In genomic region chr14:35534884-35535793, GRCh38 we compare ENCODE assay signal across 8 cellular contexts. TPM values are rescaled to one million over a fixed set of nuclear protein-coding genes. Genes with fewer than 3 reads are reported as not detected.
DNase-seq lines count a peak whose midpoint lies in the region; ATAC-seq and TF ChIP-seq lines count a peak whose summit lies in the region.

No MANE protein-coding gene starts in this region.

- H2BK120ac ChIP-seq in H9 (ENCODE audit: low read depth, low read length, poor library complexity, severe bottlenecking): no peak overlapping the region

- no peaks in the 10 kb centered on the region for H3K79me2 ChIP-seq in H9 (ENCODE audit: insufficient read depth, low read length)

- peaks cover 23% of the 10 kb centered on the region for H3K27me3 ChIP-seq in H9 (ENCODE audit: insufficient read depth, low read length)
- peaks cover 0 to 31% (median 4%) of the 10 kb centered on the region in 45 donors for H3K27me3 ChIP-seq in dorsolateral prefrontal cortex
- H3K27me3 ChIP-seq in lung (ENCODE audit: control insufficient read depth, insufficient read depth): no peaks in the 10 kb centered on the region

- H2BK20ac ChIP-seq in H9 (ENCODE audit: low read depth, low read length, poor library complexity, severe bottlenecking): no peak overlapping the region

- intact Hi-C loops in dorsolateral prefrontal cortex (cut with DNase I): loop anchor here in 1 of 2 donors (10.0 kb wide), 1 partner anchor 280 kb away; no protein-coding TSS in a partner anchor

- DNase-seq in GM04504 (ENCODE audit: low read depth): peak; percentile 26
- DNase-seq in H9: peak; percentile 85
- DNase-seq in NCI-H1105 treated with DMSO at 0.1 percent for 48 hours (lab: John Stamatoyannopoulos, UW): peak; percentile 47
- peak; percentile 68 to 75 for DNase-seq in activated CD4-positive, alpha-beta T cell treated with anti-CD3 and anti-CD28 coated beads, Interleukin-2, amount 50 U/mL, for 48 hours
- peak in 8 of 10 donors; percentile 16 to 77 (median 32) for DNase-seq in dorsolateral prefrontal cortex
- peak; percentile 60 for DNase-seq in lung (ENCODE audit: low spot score)
- DNase-seq in stimulated activated CD8-positive, alpha-beta memory T cell treated with anti-CD3 and anti-CD28 coated beads, Interleukin-15, amount 100 ng/mL, for 24 hours (ENCODE audit: low read depth): peak; percentile 45

- peaks cover 9 to 10% of the 10 kb centered on the region in 2 experiments; a peak in 2 of 4 replicates for H3K4me1 Mint-ChIP-seq in H9

- no peak overlapping the region for H4K8ac ChIP-seq in H9 (replicated peaks; ENCODE audit: insufficient read length, low read depth, low read length)

- H3K27ac Mint-ChIP-seq in H9: no peak overlapping the region

- no peak overlapping the region for H2BK12ac ChIP-seq in H9 (ENCODE audit: insufficient read length, low read depth, low read length)

- no peak overlapping the region for H3K18ac ChIP-seq in H9 (ENCODE audit: insufficient read length, low read depth, low read length)

- H3K23ac ChIP-seq in H9 (ENCODE audit: insufficient read length, low read depth, low read length): no peak overlapping the region

- TF ChIP-seq CTCF in H9 (conservative IDR thresholded peaks at IDR 0.05): no peak
- TF ChIP-seq CTCF in dorsolateral prefrontal cortex (IDR thresholded peaks at IDR 0.05 in 54 of 56, conservative IDR thresholded peaks at IDR 0.05 in 2 of 56; ENCODE audit: low read depth in 1 of 56, partially characterized antibody in 56 of 56): peak in 8 of 56 donors; percentile 8 to 32 (median 13)
- TF ChIP-seq CTCF in lung (IDR thresholded peaks at IDR 0.05; ENCODE audit: control extremely low read depth, extremely low read depth): no peak

- H3K79me1 ChIP-seq in H9 (ENCODE audit: insufficient read depth, low read depth, low read length, poor library complexity, severe bottlenecking): no peaks in the 10 kb centered on the region

- no peak overlapping the region for H3K56ac ChIP-seq in H9 (ENCODE audit: insufficient read length, low read depth, low read length)

- ATAC-seq in lung (ENCODE audit: insufficient read depth, low FRiP score) (peak; percentile 86), GM18520 (IDR thresholded peaks at IDR 0.05; ENCODE audit: unreplicated experiment) (no peak)

- H3T11ph ChIP-seq in H9 (ENCODE audit: low read length): no peak overlapping the region

- no peak overlapping the region for H3K27ac ChIP-seq in H9 (ENCODE audit: insufficient read length, low read depth, low read length)
- H3K27ac ChIP-seq in dorsolateral prefrontal cortex: peak overlapping the region in 15 of 59 donors; percentile 1 to 59 (median 22)
- no peak overlapping the region for H3K27ac ChIP-seq in lung (ENCODE audit: low read depth in 1 of 2, low read length in 1 of 2)

- peak overlapping the region; percentile 53 to 77 for H3K4me3 Mint-ChIP-seq in H9

- H2AK5ac ChIP-seq in H9 (ENCODE audit: insufficient read length, low read length): no peak overlapping the region

- H3K9me3 ChIP-seq in H9 (ENCODE audit: control insufficient read depth, low read depth, low read length): no peaks in the 10 kb centered on the region
- peaks cover 0 to 2% of the 10 kb centered on the region in 2 donors for H3K9me3 ChIP-seq in lung (ENCODE audit: control insufficient read depth in 2 of 2, insufficient read depth in 1 of 2, low read length in 1 of 2)

- no peaks in the 10 kb centered on the region for H3K4me1 ChIP-seq in H9 (ENCODE audit: insufficient read depth, low read length)
- H3K4me1 ChIP-seq in lung (ENCODE audit: control insufficient read depth in 2 of 2, insufficient read depth in 2 of 2, low read length in 2 of 2): peaks cover 9 to 22% of the 10 kb centered on the region in 2 donors

- H3K4me2 ChIP-seq in H9 (ENCODE audit: insufficient read depth, insufficient read length, low read length): peak overlapping the region; percentile 63

- no peak overlapping the region for H2BK5ac ChIP-seq in H9 (ENCODE audit: insufficient read length, low read length)

- H4K5ac ChIP-seq in H9 (ENCODE audit: insufficient read length, low read depth, low read length): no peak overlapping the region

- H4K20me1 ChIP-seq in H9 (ENCODE audit: control insufficient read depth, insufficient read depth, insufficient read length): no peaks in the 10 kb centered on the region

- no peak overlapping the region for H3K9ac ChIP-seq in H9 (ENCODE audit: extremely low read depth, insufficient read length, low read length)

- H3K27me3 Mint-ChIP-seq in H9 (ENCODE audit: low read depth): peaks cover 75% of the 10 kb centered on the region

- H3K9me3 Mint-ChIP-seq in H9: no peaks in the 10 kb centered on the region

- H4K91ac ChIP-seq in H9 (ENCODE audit: insufficient read length, low read depth, low read length): no peak overlapping the region

- H2AFZ ChIP-seq in H9 (ENCODE audit: low read length): no peak overlapping the region

- no CpG with 5 or more reads among the region's 80 CpGs for WGBS in H9 (ENCODE audit: extremely low coverage, insufficient read length, low lambda C conversion rate)
- WGBS in lung, 2 donors: 3 to 5% methylated on average over 77 to 80 of the region's 80 CpGs

- H3K4ac ChIP-seq in H9 (ENCODE audit: low read depth, low read length): no peak overlapping the region

- peak overlapping the region; percentile 50 to 84 (median 71) for H3K4me3 ChIP-seq in dorsolateral prefrontal cortex
- H3K4me3 ChIP-seq in lung: no peak overlapping the region

- peaks cover 9% of the 10 kb centered on the region for H3K23me2 ChIP-seq in H9 (ENCODE audit: insufficient read length, low read depth, low read length, poor library complexity, severe bottlenecking)

- H3K36me3 ChIP-seq in lung (ENCODE audit: control insufficient read depth in 2 of 2, insufficient read depth in 2 of 2, low read length in 2 of 2): peaks cover 2 to 5% of the 10 kb centered on the region in 2 donors

- no peaks in the 10 kb centered on the region for H3K36me3 Mint-ChIP-seq in H9 (ENCODE audit: insufficient read depth in 1 of 3, low read depth in 3 of 3)

- H3K14ac ChIP-seq in H9 (ENCODE audit: insufficient read depth, low read length): no peak overlapping the region

- H2BK15ac ChIP-seq in H9 (ENCODE audit: low read depth, low read length): no peak overlapping the region

RNA-seq across cellular contexts. Expression of gene INSM2, which starts 1.2 kb away (rescaled TPM):
- total RNA-seq in H9 (2021): not detected in 2 replicates
- total RNA-seq in dorsolateral prefrontal cortex: 1 to 10 TPM in 114 of 120 experiments, under 1 TPM in 6; 0.74 to 5.8 (median 2.5) TPM
- total RNA-seq in lung: under 1 TPM; 0.12 to 0.17 TPM
- under 1 TPM; 0.02 TPM for polyA plus RNA-seq in lung

Comparison
In these comparisons a context has a peak if more than half of its experiments do, and no peak if none do; other contexts are left out.
1. DNase-seq: peak in every context shown above with its lines; median percentile 85 in H9; 72 in activated CD4-positive, alpha-beta T cell treated with anti-CD3 and anti-CD28 coated beads, Interleukin-2, amount 50 U/mL, for 48 hours; 60 in lung; 47 in NCI-H1105 treated with DMSO at 0.1 percent for 48 hours; 45 in stimulated activated CD8-positive, alpha-beta memory T cell treated with anti-CD3 and anti-CD28 coated beads, Interleukin-15, amount 100 ng/mL, for 24 hours; 32 in dorsolateral prefrontal cortex; 26 in GM04504.